25 cellular contexts compared by ENCODE assay signal in the genomic region with DNA sequence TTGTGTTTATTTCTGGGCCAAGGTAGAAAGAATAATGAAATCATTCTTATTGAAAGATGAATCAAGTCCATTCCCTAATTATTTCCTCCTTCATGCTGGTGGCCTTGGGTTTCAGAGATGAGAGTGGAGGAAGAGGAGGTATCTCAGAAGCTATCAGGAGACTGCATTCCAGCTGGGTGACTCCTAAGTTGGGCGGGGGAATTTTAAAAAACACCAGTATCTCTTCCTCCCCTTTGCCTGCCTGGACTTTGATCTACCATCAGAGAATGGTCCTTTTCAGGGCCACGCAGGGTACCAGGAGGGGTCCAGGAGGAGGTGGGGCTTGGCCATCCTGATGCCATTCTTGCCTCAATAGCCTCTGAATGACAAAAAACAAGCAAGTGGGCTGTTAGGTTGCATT.
A peak's percentile ranks its signal among the peaks of the same experiment; 100 is the strongest.
DNase-seq lines count a peak whose midpoint lies in the region; ATAC-seq, FAIRE-seq and TF ChIP-seq lines count a peak whose summit lies in the region.
"Had no signal": no experiment of that assay in that cellular context is flagged by ENCODE, and none has a peak within 500 bp of the region (broad histone marks: within the 10 kb centered on the region; RNA-seq: fewer than 3 reads in every experiment).

No MANE protein-coding gene starts in this region.

- WGBS in SK-N-SH (ENCODE audit: low lambda C conversion rate), result 23% methylated on average over 2 of the region's 2 CpGs

- FAIRE-seq in urothelium cell line (lab: Jason Lieb, UNC), result no peak
- FAIRE-seq: GM18507, K562 had no signal

- no peaks in the 10 kb centered on the region; the same call in 1 of the 2 replicates for H3K79me2 ChIP-seq in SK-N-SH (ENCODE audit: insufficient read depth)

- peaks cover 9% of the 10 kb centered on the region for H3F3A ChIP-seq in SK-N-SH (replicated peaks; ENCODE audit: insufficient read depth)

- no peaks in the 10 kb centered on the region for H3K36me3 ChIP-seq in SK-N-SH (replicated peaks in 1 of 2; ENCODE audit: control insufficient read depth in 1 of 2, insufficient read depth in 2 of 2, low read length in 1 of 2)
- H3K36me3 ChIP-seq: BE2C, HAP-1, Peyer's patch had no signal

- CTCF ChIA-PET in SK-N-SH (lab: Yijun Ruan, JAX), result no interaction called here

- no peaks in the 10 kb centered on the region for H3K9me3 ChIP-seq in SK-N-SH
- H3K9me3 ChIP-seq: BE2C, HAP-1, Peyer's patch had no signal

- TF ChIP-seq RAD21 in SK-N-SH (IDR thresholded peaks at IDR 0.05; ENCODE audit: low read length), result no peak

- H3K4me3 ChIP-seq in SK-N-SH (ENCODE audit: low read depth in 2 of 2, low read length in 1 of 2), result no peak overlapping the region
- H3K4me3 ChIP-seq: GM23338, HAP-1, K562, Peyer's patch had no signal

- no peak for TF ChIP-seq CTCF in SK-N-SH (IDR thresholded peaks at IDR 0.05)

- peak overlapping the region; percentile 59; the same call in 1 of the 2 replicates for H3K4me2 ChIP-seq in SK-N-SH
- H3K4me2 ChIP-seq: GM23338 had no signal

- H3K9ac ChIP-seq in SK-N-SH, result no peak overlapping the region

- no peaks in the 10 kb centered on the region for H3K27me3 ChIP-seq in SK-N-SH (ENCODE audit: insufficient read depth)
- H3K27me3 ChIP-seq: BE2C, Peyer's patch had no signal

- POLR2A ChIA-PET in SK-N-SH (lab: Yijun Ruan, JAX), result no interaction called here

- no peaks in the 10 kb centered on the region for H3K4me1 ChIP-seq in SK-N-SH (ENCODE audit: control insufficient read depth in 1 of 2, insufficient read depth in 2 of 2, low read depth in 1 of 2, low read length in 1 of 2)
- H3K4me1 ChIP-seq: BE2C, HAP-1, Peyer's patch had no signal

- ATAC-seq in SK-N-SH treated with all-trans-retinoic acid at 6 μM for 48 hours, result no peak
- no peak for ATAC-seq in GM21367 (IDR thresholded peaks at IDR 0.05; ENCODE audit: unreplicated experiment)
- no peak for ATAC-seq in GM19463 (IDR thresholded peaks at IDR 0.05; ENCODE audit: unreplicated experiment)
- ATAC-seq: GM23338, K562, T-cell had no signal

- H4K20me1 ChIP-seq in SK-N-SH (ENCODE audit: insufficient read depth), result no peaks in the 10 kb centered on the region

- H3K27ac ChIP-seq in SK-N-SH (ENCODE audit: low read depth in 2 of 2, low read length in 1 of 2), result peak overlapping the region in 1 of 2 experiments; percentile 54; a peak in 1 of 4 replicates
- H3K27ac ChIP-seq: 22Rv1, HL-60, Peyer's patch had no signal

- no peak overlapping the region for H2AFZ ChIP-seq in SK-N-SH (ENCODE audit: low read depth)
- H2AFZ ChIP-seq: GM23338 had no signal

- no peaks in the 10 kb centered on the region for H3K9me2 ChIP-seq in SK-N-SH

- no peak for DNase-seq in SK-N-SH
- peak; percentile 45 for DNase-seq in HT1080 (ENCODE audit: low read depth)
- DNase-seq in SW480 (ENCODE audit: low spot score), result peak; percentile 37
- DNase-seq in urothelium cell line (ENCODE audit: low spot score), result peak; percentile 15
- DNase-seq in cerebellar nuclear complex (lab: John Stamatoyannopoulos, UW), result no peak
- DNase-seq: ACHN; BE2C; CD8-positive, alpha-beta memory T cell; DMS79 treated with DMSO at 0.1 percent for 48 hours; Kasumi-1; MV-4-11; NCI-H1105 treated with DMSO at 0.1 percent for 48 hours; NCI-H2029; NCI-H69; Peyer's patch; T-cell had no signal

- no peak for TF ChIP-seq EP300 in SK-N-SH (IDR thresholded peaks at IDR 0.05; ENCODE audit: borderline replicate concordance in 1 of 2, low read depth in 1 of 2, low read length in 1 of 2)

TF ChIP-seq in SK-N-SH, 30 proteins besides CTCF, POLR2A, EP300 and RAD21:
- TF ChIP-seq SIN3A (IDR thresholded peaks at IDR 0.05; ENCODE audit: borderline replicate concordance, low read depth, low read length), result no peak
- peak; percentile 15; the same call in 1 of the 2 replicates for TF ChIP-seq FOSL2 (IDR thresholded peaks at IDR 0.05; ENCODE audit: borderline replicate concordance, low read depth)

TF ChIP-seq in SK-N-SH treated with all-trans-retinoic acid at 6 μM for 48 hours, 23 proteins besides CTCF, POLR2A, EP300 and RAD21:
- TF ChIP-seq SNAI2 (CRISPR knock-in tag; IDR thresholded peaks at IDR 0.05), result no peak

Comparison
In these comparisons a context has a peak if more than half of its experiments do, and no peak if none do; other contexts are left out.
1. DNase-seq: peak in HT1080 (single experiment), SW480 (single experiment) and urothelium cell line (single experiment); none in SK-N-SH (single experiment) and cerebellar nuclear complex (0 of 2).